In the genomic region with DNA sequence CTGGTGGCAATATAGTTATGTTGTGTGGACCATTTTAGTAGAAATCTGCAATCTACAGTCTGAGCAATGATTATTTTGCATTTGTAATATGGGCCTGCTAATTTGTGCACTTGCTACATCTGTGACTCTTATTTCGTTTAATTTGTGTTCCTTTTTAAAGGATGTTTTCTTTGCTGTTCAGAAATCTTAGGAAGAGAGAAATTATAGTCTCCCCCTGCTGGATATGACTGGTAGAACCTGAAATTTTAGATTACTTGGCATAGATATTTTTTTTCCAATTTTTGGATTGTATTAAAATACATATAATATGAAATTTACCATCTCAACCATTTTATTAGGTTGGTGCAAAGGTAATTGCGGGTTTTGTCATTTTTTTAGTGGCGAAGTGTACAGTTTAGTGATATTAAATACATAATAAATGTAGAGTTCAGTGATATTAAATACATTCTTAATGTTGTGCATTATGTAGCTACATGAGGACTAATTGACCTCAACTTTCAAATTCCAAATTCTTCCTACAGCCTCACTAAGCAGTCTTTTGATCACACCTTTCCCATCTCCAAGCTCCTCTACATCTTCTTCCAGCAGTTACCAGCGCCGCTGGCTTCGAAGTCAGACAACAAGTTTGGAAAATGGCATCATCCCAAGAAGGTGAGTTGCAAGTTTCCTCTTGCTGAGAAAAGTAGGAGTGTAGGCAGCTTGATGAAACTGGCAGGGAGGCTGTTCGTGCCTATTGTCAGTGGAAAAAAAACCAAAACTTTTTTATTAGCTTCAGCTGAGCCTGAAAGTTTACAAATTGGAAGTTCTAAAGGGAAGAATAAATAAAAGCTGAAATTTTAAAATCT, we compare ENCODE assay signal across 8 cellular contexts.
A peak's percentile ranks its signal among the peaks of the same experiment; 100 is the strongest.
DNase-seq lines count a peak whose midpoint lies in the region; ATAC-seq, FAIRE-seq and TF ChIP-seq lines count a peak whose summit lies in the region.

No MANE protein-coding gene starts in this region.

- POLR2A ChIA-PET in SK-N-SH (lab: Yijun Ruan, JAX) = interaction anchor here (1.0 kb wide), 1 partner anchor 115 kb away, joined by 3 read pairs; no protein-coding TSS in a partner anchor

- no peaks in the 10 kb centered on the region for H3K9me2 ChIP-seq in GM23338 (ENCODE audit: insufficient read depth)
- no peaks in the 10 kb centered on the region for H3K9me2 ChIP-seq in SK-N-SH

- H3K4me1 ChIP-seq in GM23338 (ENCODE audit: insufficient read depth) (peaks cover 12% of the 10 kb centered on the region), SK-N-SH (ENCODE audit: control insufficient read depth in 1 of 2, insufficient read depth in 2 of 2, low read depth in 1 of 2, low read length in 1 of 2) (no peaks in the 10 kb centered on the region), small intestine (ENCODE audit: control insufficient read depth in 2 of 2, insufficient read depth in 1 of 2, low read depth in 1 of 2, low read length in 1 of 2) (no peaks in the 10 kb centered on the region)

- peak overlapping the region in 3 of 7 donors; percentile 20 to 72 (median 58) for H3K27ac Mint-ChIP-seq in CD14-positive monocyte
- H3K27ac Mint-ChIP-seq in GM23338 = no peak overlapping the region

- DNase-seq in CD14-positive monocyte (ENCODE audit: low spot score) (no peak), GM23338 (ENCODE audit: low spot score) (peak; percentile 48), SK-N-SH (peak; percentile 41), fibroblast of villous mesenchyme (ENCODE audit: low read depth) (peak; percentile 57), small intestine (peak; percentile 24), DMS79 treated with DMSO at 0.1 percent for 48 hours (lab: John Stamatoyannopoulos, UW) (no peak), islet precursor cell (no peak)
- DNase-seq in stimulated activated CD4-positive, alpha-beta T cell treated with anti-CD3 and anti-CD28 coated beads, Interleukin-12 subunit alpha, Interleukin-12 subunit beta, amount 100 ng/mL, for 4 hours = no peak

- CTCF ChIA-PET in SK-N-SH (lab: Yijun Ruan, JAX) = interaction anchor here (0.6 to 2.9 kb wide), 40 partner anchors 10 to 604 kb away, joined by 3 to 16 read pairs (median 4); no protein-coding TSS in a partner anchor

- H3K27me3 Mint-ChIP-seq in CD14-positive monocyte (ENCODE audit: low read depth in 3 of 3) (no peaks in the 10 kb centered on the region), GM23338 (ENCODE audit: insufficient read depth, low read depth, poor library complexity) (peaks cover 5% of the 10 kb centered on the region)

- H3K4me3 ChIP-seq in GM23338 = no peak overlapping the region
- no peak overlapping the region for H3K4me3 ChIP-seq in SK-N-SH (ENCODE audit: low read depth in 2 of 2, low read length in 1 of 2)
- no peak overlapping the region for H3K4me3 ChIP-seq in fibroblast of villous mesenchyme (ENCODE audit: low read depth, low read length)
- H3K4me3 ChIP-seq in small intestine (ENCODE audit: low read depth in 1 of 2, low read length in 2 of 2) = no peak overlapping the region

- TF ChIP-seq RAD21 in SK-N-SH (IDR thresholded peaks at IDR 0.05; ENCODE audit: low read length) = peak; percentile 69

- H3K79me2 ChIP-seq in GM23338 (replicated peaks; ENCODE audit: insufficient read depth) (no peaks in the 10 kb centered on the region), SK-N-SH (ENCODE audit: insufficient read depth) (no peaks in the 10 kb centered on the region)

- no peaks in the 10 kb centered on the region for H3K36me3 ChIP-seq in GM23338 (ENCODE audit: insufficient read depth)
- peaks cover 3 to 7% of the 10 kb centered on the region in 2 experiments for H3K36me3 ChIP-seq in SK-N-SH (replicated peaks in 1 of 2; ENCODE audit: control insufficient read depth in 1 of 2, insufficient read depth in 2 of 2, low read length in 1 of 2)
- H3K36me3 ChIP-seq in small intestine (ENCODE audit: control insufficient read depth in 2 of 2, insufficient read depth in 2 of 2, low read length in 2 of 2) = no peaks in the 10 kb centered on the region

- no peak overlapping the region for H3K9ac ChIP-seq in SK-N-SH

- H3K4me1 Mint-ChIP-seq in CD14-positive monocyte (peaks cover 5% of the 10 kb centered on the region), GM23338 (peaks cover 23% of the 10 kb centered on the region)

- TF ChIP-seq EP300 in SK-N-SH (IDR thresholded peaks at IDR 0.05; ENCODE audit: borderline replicate concordance in 1 of 2, low read depth in 1 of 2, low read length in 1 of 2) = no peak

- peaks cover 47 to 58% of the 10 kb centered on the region in 2 donors for H3K36me3 Mint-ChIP-seq in CD14-positive monocyte
- H3K36me3 Mint-ChIP-seq in GM23338 (ENCODE audit: low read depth) = peaks cover 8% of the 10 kb centered on the region

- H3K9me3 ChIP-seq in SK-N-SH (no peaks in the 10 kb centered on the region), small intestine (ENCODE audit: control insufficient read depth, low read depth) (no peaks in the 10 kb centered on the region)

- H3K27me3 ChIP-seq in GM23338 (ENCODE audit: insufficient read depth) (no peaks in the 10 kb centered on the region), SK-N-SH (ENCODE audit: insufficient read depth) (no peaks in the 10 kb centered on the region), small intestine (ENCODE audit: control insufficient read depth in 2 of 2, insufficient read depth in 2 of 2, low read length in 2 of 2) (no peaks in the 10 kb centered on the region)

- no peaks in the 10 kb centered on the region for H3K9me3 Mint-ChIP-seq in CD14-positive monocyte
- no peaks in the 10 kb centered on the region for H3K9me3 Mint-ChIP-seq in GM23338

- H3K4me2 ChIP-seq in GM23338 (no peak overlapping the region), SK-N-SH (no peak overlapping the region)

- intact Hi-C loops in CD14-positive monocyte (cut with micrococcal nuclease) = loop anchor here in 1 of 2 donors (10.0 kb wide), 2 partner anchors 46 to 324 kb away; no protein-coding TSS in a partner anchor

- H3K27ac ChIP-seq in GM23338 (ENCODE audit: low read depth) = no peak overlapping the region
- H3K27ac ChIP-seq in SK-N-SH (ENCODE audit: low read depth in 2 of 2, low read length in 1 of 2) = no peak overlapping the region
- no peak overlapping the region for H3K27ac ChIP-seq in small intestine (ENCODE audit: low read depth in 1 of 2, low read length in 1 of 2)

- H3K4me3 Mint-ChIP-seq in CD14-positive monocyte (no peak overlapping the region), GM23338 (no peak overlapping the region)

- no peak for ATAC-seq in GM23338

- peak; percentile 93 for FAIRE-seq in small intestine (lab: Jason Lieb, UNC)

- TF ChIP-seq CTCF in CD14-positive monocyte (IDR thresholded peaks at IDR 0.05) (peak; percentile 83), GM23338 (conservative IDR thresholded peaks at IDR 0.05; ENCODE audit: low read depth in 2 of 2) (peak in 1 of 2 experiments; percentile 79; a peak in 3 of 4 replicates), SK-N-SH (IDR thresholded peaks at IDR 0.05) (peak; percentile 84), fibroblast of villous mesenchyme (IDR thresholded peaks at IDR 0.05; ENCODE audit: insufficient read depth, low read depth, low read length) (peak; percentile 64)

- H4K20me1 ChIP-seq in GM23338 (replicated peaks; ENCODE audit: insufficient read depth) (no peaks in the 10 kb centered on the region), SK-N-SH (ENCODE audit: insufficient read depth) (no peaks in the 10 kb centered on the region)

- no peaks in the 10 kb centered on the region for H3F3A ChIP-seq in GM23338 (replicated peaks; ENCODE audit: low read depth)
- no peaks in the 10 kb centered on the region for H3F3A ChIP-seq in SK-N-SH (replicated peaks; ENCODE audit: insufficient read depth)

- 44% methylated on average over 7 of the region's 7 CpGs for WGBS in SK-N-SH (ENCODE audit: low lambda C conversion rate)
- WGBS in small intestine, 3 donors = 67 to 72% (median 68%) methylated on average over 7 of the region's 7 CpGs

- H2AFZ ChIP-seq in GM23338 = no peak overlapping the region
- H2AFZ ChIP-seq in SK-N-SH (ENCODE audit: low read depth) = no peak overlapping the region

TF ChIP-seq in GM23338, 12 proteins besides CTCF, POLR2A, EP300 and RAD21 (continues in another document):
- no peak for TF ChIP-seq JUNB (IDR thresholded peaks at IDR 0.05; ENCODE audit: unreplicated experiment)
- TF ChIP-seq POLR2AphosphoS5 (IDR thresholded peaks at IDR 0.05; ENCODE audit: low read depth) = no peak
- no peak for TF ChIP-seq NANOG (IDR thresholded peaks at IDR 0.05; ENCODE audit: borderline replicate concordance)
- TF ChIP-seq ZNF331 (CRISPR knock-in tag; IDR thresholded peaks at IDR 0.05; ENCODE audit: low read depth) = no peak
- no peak for TF ChIP-seq EZH2 (IDR thresholded peaks at IDR 0.05; ENCODE audit: low read depth, unreplicated experiment)
- no peak for TF ChIP-seq EZH2phosphoT487 (IDR thresholded peaks at IDR 0.05; ENCODE audit: unreplicated experiment)
- no peak for TF ChIP-seq STAT1 (IDR thresholded peaks at IDR 0.05; ENCODE audit: unreplicated experiment)
- TF ChIP-seq, protein P1, sequence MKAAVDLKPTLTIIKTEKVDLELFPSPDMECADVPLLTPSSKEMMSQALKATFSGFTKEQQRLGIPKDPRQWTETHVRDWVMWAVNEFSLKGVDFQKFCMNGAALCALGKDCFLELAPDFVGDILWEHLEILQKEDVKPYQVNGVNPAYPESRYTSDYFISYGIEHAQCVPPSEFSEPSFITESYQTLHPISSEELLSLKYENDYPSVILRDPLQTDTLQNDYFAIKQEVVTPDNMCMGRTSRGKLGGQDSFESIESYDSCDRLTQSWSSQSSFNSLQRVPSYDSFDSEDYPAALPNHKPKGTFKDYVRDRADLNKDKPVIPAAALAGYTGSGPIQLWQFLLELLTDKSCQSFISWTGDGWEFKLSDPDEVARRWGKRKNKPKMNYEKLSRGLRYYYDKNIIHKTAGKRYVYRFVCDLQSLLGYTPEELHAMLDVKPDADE (IDR thresholded peaks at IDR 0.05) = no peak

TF ChIP-seq in SK-N-SH, 30 proteins besides CTCF, POLR2A, EP300 and RAD21:
- peak; percentile 58 for TF ChIP-seq SMC3 (IDR thresholded peaks at IDR 0.05; ENCODE audit: low read depth, low read length)
- TF ChIP-seq GATA2 (CRISPR knock-in tag; IDR thresholded peaks at IDR 0.05) = no peak
- TF ChIP-seq CHD2 (IDR thresholded peaks at IDR 0.05; ENCODE audit: low read length, partially characterized antibody) = no peak

Comparison
In these comparisons a context has a peak if more than half of its experiments do, and no peak if none do; other contexts are left out.
1. DNase-seq: peak in GM23338 (single experiment), SK-N-SH (single experiment), fibroblast of villous mesenchyme (single experiment) and small intestine (single experiment); none in CD14-positive monocyte (single experiment), DMS79 treated with DMSO at 0.1 percent for 48 hours (single experiment), islet precursor cell (single experiment) and stimulated activated CD4-positive, alpha-beta T cell treated with anti-CD3 and anti-CD28 coated beads, Interleukin-12 subunit alpha, Interleukin-12 subunit beta, amount 100 ng/mL, for 4 hours (single experiment).